Comparison of ENCODE assay signal across 9 cellular contexts in genomic region chr13:23159205-23159586, GRCh38. TPM values are rescaled to one million over a fixed set of nuclear protein-coding genes. Genes with fewer than 3 reads are reported as not detected.
DNase-seq lines count a peak whose midpoint lies in the region; ATAC-seq and TF ChIP-seq lines count a peak whose summit lies in the region.
"Had no signal": no experiment of that assay in that cellular context is flagged by ENCODE, and none has a peak within 500 bp of the region (broad histone marks: within the 10 kb centered on the region; RNA-seq: fewer than 3 reads in every experiment).

No MANE protein-coding gene starts in this region.

- peaks cover 17% of the 10 kb centered on the region for H3K27me3 Mint-ChIP-seq in MCF 10A (ENCODE audit: insufficient read depth, unreplicated experiment)

- H3K9ac ChIP-seq in mammary epithelial cell (ENCODE audit: insufficient read depth, low read length), result no peak overlapping the region
- H3K9ac ChIP-seq in SK-N-MC (ENCODE audit: insufficient read length), result no peak overlapping the region

- no peak overlapping the region for H3K4me3 ChIP-seq in mammary epithelial cell (replicated peaks in 1 of 3; ENCODE audit: insufficient read depth in 1 of 3, low read depth in 2 of 3, low read length in 3 of 3)
- H3K4me3 ChIP-seq in SK-N-MC, result peak overlapping the region; percentile 66; the same call in 1 of the 2 replicates
- H3K4me3 ChIP-seq: body of pancreas had no signal

- WGBS in mammary epithelial cell (ENCODE audit: low coverage, missing lambda C conversion rate), result 40% methylated on average over 9 of the region's 11 CpGs

- H3K9me3 Mint-ChIP-seq in MCF 10A (ENCODE audit: unreplicated experiment), result no peaks in the 10 kb centered on the region

- no peaks in the 10 kb centered on the region for H3K27me3 ChIP-seq in mammary epithelial cell (ENCODE audit: insufficient read depth, low read length)
- H3K27me3 ChIP-seq: body of pancreas had no signal

- POLR2A ChIA-PET in MCF 10A (lab: Yijun Ruan, JAX), result no interaction called here

- dilution Hi-C loops in mammary epithelial cell (cut with HindIII; ENCODE audit: low sequenced_read_pairs), result no loop called here

- TF ChIP-seq CTCF in MCF 10A (IDR thresholded peaks at IDR 0.05; ENCODE audit: unreplicated experiment) (peak; percentile 30), mammary epithelial cell (conservative IDR thresholded peaks at IDR 0.05 in 1 of 2, IDR thresholded peaks at IDR 0.05 in 1 of 2; ENCODE audit: extremely low read depth in 1 of 2, insufficient read depth in 1 of 2, low read depth in 1 of 2, low read length in 2 of 2) (no peak)

- H3K27ac ChIP-seq in mammary epithelial cell (ENCODE audit: insufficient read depth, low read depth, low read length), result no peak overlapping the region
- no peak overlapping the region for H3K27ac ChIP-seq in SK-N-MC
- H3K27ac ChIP-seq: body of pancreas had no signal

- DNase-seq in MCF 10A (ENCODE audit: unreplicated experiment) (peak; percentile 21), mammary epithelial cell (no peak), SK-N-MC (ENCODE audit: low read depth, low spot score) (no peak), glomerular visceral epithelial cell (ENCODE audit: extremely low spot score) (peak; percentile 41), sciatic nerve (ENCODE audit: low spot score) (no peak), NCI-H1436 treated with DMSO at 0.1 percent for 48 hours (lab: John Stamatoyannopoulos, UW) (no peak), LoVo (ENCODE audit: low spot score) (no peak)

- H2AFZ ChIP-seq in mammary epithelial cell (ENCODE audit: low read depth, low read length), result no peak overlapping the region

- intact Hi-C loops in MCF 10A (cut with micrococcal nuclease), result no loop called here
- intact Hi-C loops in mammary epithelial cell (cut with micrococcal nuclease), result no loop called here
- intact Hi-C loops in sciatic nerve (cut with DNase I), result no loop called here

- H3K79me2 ChIP-seq in mammary epithelial cell (ENCODE audit: insufficient read depth, low read length), result no peaks in the 10 kb centered on the region

- BruUV-seq in MCF 10A (replicated peaks; lab: Mats Ljungman, UMichigan) (no TSS peak), mammary epithelial cell (replicated peaks; lab: Mats Ljungman, UMichigan) (no TSS peak)

- no peaks in the 10 kb centered on the region for H3K4me1 ChIP-seq in mammary epithelial cell (ENCODE audit: insufficient read depth, low read length)
- H3K4me1 ChIP-seq: body of pancreas had no signal

- no peak overlapping the region for H3K4me2 ChIP-seq in mammary epithelial cell (ENCODE audit: insufficient read depth, low read depth, low read length)

- H4K20me1 ChIP-seq in mammary epithelial cell (ENCODE audit: insufficient read depth, low read length), result no peaks in the 10 kb centered on the region

- in situ Hi-C loops in mammary epithelial cell (cut with MboI; ENCODE audit: low sequenced_read_pairs in 2 of 2), result no loop called here

- H3K36me3 Mint-ChIP-seq in MCF 10A (ENCODE audit: insufficient read depth, unreplicated experiment), result no peaks in the 10 kb centered on the region

- H3K4me3 Mint-ChIP-seq in MCF 10A (ENCODE audit: unreplicated experiment), result peak overlapping the region; percentile 71

- no peaks in the 10 kb centered on the region for H3K36me3 ChIP-seq in mammary epithelial cell (ENCODE audit: insufficient read depth, low read length)
- no peaks in the 10 kb centered on the region for H3K36me3 ChIP-seq in SK-N-MC (ENCODE audit: insufficient read depth, low read length)

- peaks cover 18% of the 10 kb centered on the region for H3K9me3 ChIP-seq in mammary epithelial cell (replicated peaks; ENCODE audit: insufficient read depth, low read length)
- no peaks in the 10 kb centered on the region for H3K9me3 ChIP-seq in SK-N-MC (ENCODE audit: low read depth, low read length)
- H3K9me3 ChIP-seq: body of pancreas had no signal

- peak; percentile 45 for ATAC-seq in sciatic nerve
- ATAC-seq in GM18858 (IDR thresholded peaks at IDR 0.05; ENCODE audit: unreplicated experiment), result no peak
- ATAC-seq: body of pancreas had no signal

- H3K27ac Mint-ChIP-seq in MCF 10A (ENCODE audit: low read depth, unreplicated experiment), result no peak overlapping the region

- CTCF ChIA-PET in MCF 10A (lab: Yijun Ruan, JAX) (interaction anchor here (0.6 to 0.7 kb wide), 2 partner anchors 75 to 707 kb away, joined by 3 read pairs; no protein-coding TSS in a partner anchor), mammary epithelial cell (lab: Charles Lee; ENCODE audit: low non-redundant PET) (no interaction called here)

- peaks cover 5% of the 10 kb centered on the region for H3K4me1 Mint-ChIP-seq in MCF 10A (ENCODE audit: insufficient read depth, unreplicated experiment)

RNA-seq across cellular contexts. Expression of gene SGCG, which starts 21.6 kb away (rescaled TPM):
- total RNA-seq in MCF 10A (2022), result 0.20 TPM in 1 of 2 replicates, not detected in the other
- total RNA-seq in mammary epithelial cell, result not detected
- polyA plus RNA-seq in mammary epithelial cell, result not detected
- polyA minus RNA-seq in mammary epithelial cell, result not detected
- total RNA-seq in sciatic nerve, result 1.3 TPM

Comparison
In these comparisons a context has a peak if more than half of its experiments do, and no peak if none do; other contexts are left out.
1. DNase-seq: peak in MCF 10A (single experiment) and glomerular visceral epithelial cell (single experiment); none in mammary epithelial cell (single experiment), SK-N-MC (single experiment), sciatic nerve (single experiment), NCI-H1436 treated with DMSO at 0.1 percent for 48 hours (single experiment) and LoVo (single experiment).